ENCODE assay signal across 16 cellular contexts in the genomic region with DNA sequence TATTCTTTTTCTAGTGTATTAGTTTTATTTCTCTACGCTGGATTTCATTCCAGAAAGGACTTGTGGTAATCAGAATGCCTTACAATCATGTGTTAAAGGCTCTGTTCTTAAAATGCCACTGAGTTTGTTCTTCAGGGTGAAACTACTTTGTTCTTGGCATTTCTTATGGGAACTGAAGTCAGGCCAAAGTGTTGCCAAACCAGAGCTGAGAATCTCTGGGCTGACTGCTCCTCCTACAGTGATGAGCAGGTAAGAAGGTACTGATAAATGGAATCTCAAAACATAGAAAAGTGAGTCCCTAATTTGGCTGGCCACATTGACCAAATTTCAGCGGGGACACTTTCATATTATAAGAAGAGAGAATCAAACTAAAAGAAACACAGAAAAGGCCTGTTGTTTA.
"Had no signal": no experiment of that assay in that cellular context is flagged by ENCODE, and none has a peak within 500 bp of the region (broad histone marks: within the 10 kb centered on the region; RNA-seq: fewer than 3 reads in every experiment).

No MANE protein-coding gene starts in this region.

- H3K27ac Mint-ChIP-seq: activated naive CD4-positive, alpha-beta T cell treated with anti-CD3 and anti-CD28 coated beads, Interleukin-2, amount 50 U/mL, for 72 hours; brain; dendritic cell treated with granulocyte-macrophage colony-stimulating factor and Interleukin-4, amounts not matched to agents 40 ng/mL and 50 ng/mL, for 4 days; effector memory CD8-positive, alpha-beta T cell had no signal

- H3K4me1 ChIP-seq: foreskin keratinocyte, left lung, stomach had no signal

- H3K9me3 ChIP-seq: left lung, ovary, stomach, thoracic aorta had no signal

- H3K36me3 ChIP-seq: left lung, ovary, stomach, thoracic aorta had no signal

- DNase-seq: activated CD4-positive, alpha-beta T cell treated with anti-CD3 and anti-CD28 coated beads, Interleukin-2, amount 50 U/mL, for 4 hours; activated T-cell treated with anti-CD3 and anti-CD28 coated beads, Interleukin-2, amount 50 U/mL, for 1 hour; amniotic stem cell; effector memory CD8-positive, alpha-beta T cell; foreskin keratinocyte; islet precursor cell; left lung; ovary; stimulated activated CD4-positive, alpha-beta T cell treated with anti-CD3 and anti-CD28 coated beads, Interleukin-4, amount 100 ng/mL, for 4 hours; stomach had no signal

- H3K36me3 Mint-ChIP-seq: activated naive CD4-positive, alpha-beta T cell treated with anti-CD3 and anti-CD28 coated beads, Interleukin-2, amount 50 U/mL, for 72 hours; brain had no signal

- H3K27me3 ChIP-seq: left lung, ovary, stomach had no signal

- H3K4me3 ChIP-seq: left lung, ovary, skin epidermis, stomach, thoracic aorta had no signal

- H3K4me3 Mint-ChIP-seq: brain; dendritic cell treated with granulocyte-macrophage colony-stimulating factor and Interleukin-4, amounts not matched to agents 40 ng/mL and 50 ng/mL, for 4 days; effector memory CD8-positive, alpha-beta T cell; neural crest cell had no signal

- H3K27ac ChIP-seq: foreskin keratinocyte, left lung, ovary, skin epidermis, stomach, thoracic aorta had no signal

- H3K27me3 Mint-ChIP-seq: dendritic cell treated with granulocyte-macrophage colony-stimulating factor and Interleukin-4, amounts not matched to agents 40 ng/mL and 50 ng/mL, for 4 days had no signal

- H3K9me3 Mint-ChIP-seq: activated naive CD4-positive, alpha-beta T cell treated with anti-CD3 and anti-CD28 coated beads, Interleukin-2, amount 50 U/mL, for 72 hours; brain; dendritic cell treated with granulocyte-macrophage colony-stimulating factor and Interleukin-4, amounts not matched to agents 40 ng/mL and 50 ng/mL, for 4 days; effector memory CD8-positive, alpha-beta T cell; neural crest cell had no signal
